In the genomic region with DNA sequence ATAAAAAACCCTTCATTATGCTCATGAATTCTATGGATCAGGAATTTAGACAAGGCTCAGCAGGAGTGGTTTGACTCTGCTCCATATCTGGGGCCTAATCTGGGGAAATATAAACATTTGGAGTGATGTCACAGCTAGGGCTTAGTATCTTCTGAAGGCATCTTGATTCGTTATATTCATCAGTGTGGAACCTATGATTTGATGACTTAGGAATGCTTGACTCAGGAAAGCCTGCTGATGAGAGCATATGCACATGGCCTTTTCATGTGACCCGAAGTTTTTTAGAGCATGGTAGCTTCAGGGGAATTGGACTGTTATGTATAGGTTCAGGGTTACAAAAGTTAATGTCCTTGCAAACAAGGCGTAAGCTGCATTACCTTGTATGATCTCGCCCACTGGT, we compare ENCODE assay signal across 1 cellular context.
TF ChIP-seq lines count a peak whose summit lies in the region.

No MANE protein-coding gene starts in this region.

TF ChIP-seq in GM23338, 12 proteins besides CTCF, POLR2A, EP300 and RAD21 (continued from another document):
- TF ChIP-seq, protein P1, sequence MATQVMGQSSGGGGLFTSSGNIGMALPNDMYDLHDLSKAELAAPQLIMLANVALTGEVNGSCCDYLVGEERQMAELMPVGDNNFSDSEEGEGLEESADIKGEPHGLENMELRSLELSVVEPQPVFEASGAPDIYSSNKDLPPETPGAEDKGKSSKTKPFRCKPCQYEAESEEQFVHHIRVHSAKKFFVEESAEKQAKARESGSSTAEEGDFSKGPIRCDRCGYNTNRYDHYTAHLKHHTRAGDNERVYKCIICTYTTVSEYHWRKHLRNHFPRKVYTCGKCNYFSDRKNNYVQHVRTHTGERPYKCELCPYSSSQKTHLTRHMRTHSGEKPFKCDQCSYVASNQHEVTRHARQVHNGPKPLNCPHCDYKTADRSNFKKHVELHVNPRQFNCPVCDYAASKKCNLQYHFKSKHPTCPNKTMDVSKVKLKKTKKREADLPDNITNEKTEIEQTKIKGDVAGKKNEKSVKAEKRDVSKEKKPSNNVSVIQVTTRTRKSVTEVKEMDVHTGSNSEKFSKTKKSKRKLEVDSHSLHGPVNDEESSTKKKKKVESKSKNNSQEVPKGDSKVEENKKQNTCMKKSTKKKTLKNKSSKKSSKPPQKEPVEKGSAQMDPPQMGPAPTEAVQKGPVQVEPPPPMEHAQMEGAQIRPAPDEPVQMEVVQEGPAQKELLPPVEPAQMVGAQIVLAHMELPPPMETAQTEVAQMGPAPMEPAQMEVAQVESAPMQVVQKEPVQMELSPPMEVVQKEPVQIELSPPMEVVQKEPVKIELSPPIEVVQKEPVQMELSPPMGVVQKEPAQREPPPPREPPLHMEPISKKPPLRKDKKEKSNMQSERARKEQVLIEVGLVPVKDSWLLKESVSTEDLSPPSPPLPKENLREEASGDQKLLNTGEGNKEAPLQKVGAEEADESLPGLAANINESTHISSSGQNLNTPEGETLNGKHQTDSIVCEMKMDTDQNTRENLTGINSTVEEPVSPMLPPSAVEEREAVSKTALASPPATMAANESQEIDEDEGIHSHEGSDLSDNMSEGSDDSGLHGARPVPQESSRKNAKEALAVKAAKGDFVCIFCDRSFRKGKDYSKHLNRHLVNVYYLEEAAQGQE (IDR thresholded peaks at IDR 0.05; ENCODE audit: unreplicated experiment): no peak
- TF ChIP-seq EZH2 (IDR thresholded peaks at IDR 0.05; ENCODE audit: low read depth, unreplicated experiment) (no peak), CREB1 (CRISPR knock-in tag; IDR thresholded peaks at IDR 0.05; ENCODE audit: low read depth) (no peak)
